24 cellular contexts compared by ENCODE assay signal in the genomic region with DNA sequence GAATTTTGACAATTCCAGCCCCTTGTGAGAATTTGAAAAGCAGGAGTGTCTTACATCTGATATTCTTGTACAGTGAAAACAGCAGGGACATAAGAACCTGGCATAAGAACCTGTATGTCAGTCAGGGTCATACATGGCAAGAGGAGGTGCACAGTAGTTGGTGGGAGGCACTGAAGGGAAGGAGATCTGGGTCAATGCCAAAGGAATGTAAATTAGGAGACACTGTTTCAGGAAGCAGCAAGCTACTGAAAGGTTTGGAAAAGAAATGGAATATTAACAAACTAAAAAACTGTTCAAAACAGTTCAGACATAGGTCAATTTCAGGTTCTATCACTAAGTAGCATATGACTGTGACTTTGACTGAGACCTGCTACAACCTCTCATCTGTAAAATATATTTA. TPM values are rescaled to one million over a fixed set of nuclear protein-coding genes. Genes with fewer than 3 reads are reported as not detected.
DNase-seq lines count a peak whose midpoint lies in the region; ATAC-seq, FAIRE-seq and TF ChIP-seq lines count a peak whose summit lies in the region.
"Had no signal": no experiment of that assay in that cellular context is flagged by ENCODE, and none has a peak within 500 bp of the region (broad histone marks: within the 10 kb centered on the region; RNA-seq: fewer than 3 reads in every experiment).

No MANE protein-coding gene starts in this region.

- no peaks in the 10 kb centered on the region for H3K79me2 ChIP-seq in Karpas-422 (ENCODE audit: low read length)

- H2AFZ ChIP-seq in Karpas-422 (ENCODE audit: low read length), result no peak overlapping the region
- no peak overlapping the region for H2AFZ ChIP-seq in mesenchymal stem cell (ENCODE audit: low read depth, low read length)
- H2AFZ ChIP-seq: GM23248 had no signal

- no peak overlapping the region for H3K9ac ChIP-seq in Karpas-422 (ENCODE audit: low read length)
- H3K9ac ChIP-seq in mesenchymal stem cell (ENCODE audit: low read length), result no peak overlapping the region
- H3K9ac ChIP-seq: BLaER1, GM23248 had no signal

- no peaks in the 10 kb centered on the region for H4K20me1 ChIP-seq in Karpas-422 (ENCODE audit: insufficient read depth, low read depth, low read length)
- H4K20me1 ChIP-seq: BLaER1 had no signal

- H3K27me3 ChIP-seq in Karpas-422 (ENCODE audit: low read length), result no peaks in the 10 kb centered on the region
- no peaks in the 10 kb centered on the region for H3K27me3 ChIP-seq in bronchial epithelial cell (ENCODE audit: control insufficient read depth, insufficient read depth, low read length)
- H3K27me3 ChIP-seq in mesenchymal stem cell (ENCODE audit: control insufficient read depth in 1 of 2, insufficient read depth in 1 of 2, low read length in 2 of 2), result no peaks in the 10 kb centered on the region
- no peaks in the 10 kb centered on the region for H3K27me3 ChIP-seq in tibial artery
- H3K27me3 ChIP-seq: BLaER1, cardiac muscle cell, heart left ventricle, suprapubic skin had no signal

- H3K4ac ChIP-seq in mesenchymal stem cell (ENCODE audit: low read depth in 1 of 2, low read length in 2 of 2), result no peak overlapping the region

- H3K14ac ChIP-seq in mesenchymal stem cell (ENCODE audit: low read length in 2 of 2), result no peak overlapping the region

- no peak overlapping the region for H3K18ac ChIP-seq in mesenchymal stem cell (ENCODE audit: low read depth in 1 of 2, low read length in 2 of 2)

- no peak for TF ChIP-seq CTCF in bronchial epithelial cell (IDR thresholded peaks at IDR 0.05; ENCODE audit: insufficient read depth, low read length, severe bottlenecking)
- no peak for TF ChIP-seq CTCF in tibial artery (IDR thresholded peaks at IDR 0.05)

- ATAC-seq in GM19455 (IDR thresholded peaks at IDR 0.05; ENCODE audit: unreplicated experiment), result no peak
- ATAC-seq in HG02759 (IDR thresholded peaks at IDR 0.05; ENCODE audit: unreplicated experiment), result no peak
- ATAC-seq: activated CD4-positive, alpha-beta T cell treated with anti-CD3 and anti-CD28 coated beads for 36 hours; activated CD8-positive, alpha-beta T cell treated with anti-CD3 and anti-CD28 coated beads, Interleukin-2, amount 10 ng/mL, durations not matched to agents 7 days and 5 days; activated naive CD4-positive, alpha-beta T cell treated with anti-CD3 and anti-CD28 coated beads, Interleukin-2, amount 50 U/mL, for 72 hours had no signal

- no peak overlapping the region for H3K4me3 ChIP-seq in Karpas-422 (ENCODE audit: low read length)
- no peak overlapping the region for H3K4me3 ChIP-seq in bronchial epithelial cell (ENCODE audit: low read depth, low read length)
- no peak overlapping the region for H3K4me3 ChIP-seq in mesenchymal stem cell (ENCODE audit: insufficient read depth in 1 of 2, low read depth in 1 of 2, low read length in 2 of 2)
- no peak overlapping the region for H3K4me3 ChIP-seq in tibial artery
- H3K4me3 ChIP-seq: BLaER1, cardiac muscle cell, GM23248, heart left ventricle, suprapubic skin had no signal

- no peak overlapping the region for H2BK15ac ChIP-seq in mesenchymal stem cell (ENCODE audit: low read depth, poor library complexity, severe bottlenecking)

- H2BK12ac ChIP-seq in mesenchymal stem cell (ENCODE audit: low read length in 2 of 2), result no peak overlapping the region

- H3K23ac ChIP-seq in mesenchymal stem cell (ENCODE audit: low read length in 2 of 2), result no peak overlapping the region

- no peak overlapping the region for H2BK5ac ChIP-seq in mesenchymal stem cell (ENCODE audit: low read depth, low read length, poor library complexity, severe bottlenecking)

- no peaks in the 10 kb centered on the region for H3K9me2 ChIP-seq in Karpas-422 (replicated peaks; ENCODE audit: insufficient read depth, low read length)

- peak; percentile 32 for FAIRE-seq in bronchial epithelial cell (lab: Jason Lieb, UNC)
- FAIRE-seq: GM18507 had no signal

- H3K36me3 ChIP-seq in Karpas-422 (ENCODE audit: insufficient read depth, low read length) (no peaks in the 10 kb centered on the region), bronchial epithelial cell (ENCODE audit: control insufficient read depth, insufficient read depth, low read length) (no peaks in the 10 kb centered on the region), mesenchymal stem cell (ENCODE audit: control insufficient read depth in 1 of 2, insufficient read depth in 2 of 2, low read depth in 1 of 2, low read length in 2 of 2) (no peaks in the 10 kb centered on the region), tibial artery (no peaks in the 10 kb centered on the region)
- H3K36me3 ChIP-seq: BLaER1, cardiac muscle cell, heart left ventricle, suprapubic skin had no signal

- peak; percentile 4 for DNase-seq in Daoy (ENCODE audit: low read depth)
- peak; percentile 23 for DNase-seq in Karpas-422
- DNase-seq in bronchial epithelial cell (ENCODE audit: low read depth), result no peak
- DNase-seq in mesenchymal stem cell, result no peak
- no peak for DNase-seq in HuH-7.5 (ENCODE audit: low spot score)
- no peak for DNase-seq in tibial artery
- DNase-seq: activated CD4-positive, alpha-beta T cell treated with anti-CD3 and anti-CD28 coated beads for 36 hours; activated CD8-positive, alpha-beta T cell treated with anti-CD3 and anti-CD28 coated beads, Interleukin-2, amount 10 ng/mL, durations not matched to agents 7 days and 5 days; cortex of kidney; DMS79 treated with DMSO at 0.1 percent for 48 hours; heart left ventricle; NCI-H1105 treated with DMSO at 0.1 percent for 48 hours; NCI-H2081 treated with DMSO at 0.1 percent for 48 hours; NCI-H774; posterior cingulate gyrus; stimulated activated naive CD4-positive, alpha-beta T cell had no signal

- no peak overlapping the region for H3K27ac ChIP-seq in Karpas-422 (ENCODE audit: low read length)
- H3K27ac ChIP-seq in mesenchymal stem cell (ENCODE audit: low read length, poor library complexity, severe bottlenecking), result peak overlapping the region; percentile 58
- no peak overlapping the region for H3K27ac ChIP-seq in tibial artery
- H3K27ac ChIP-seq: BLaER1, cardiac muscle cell, GM23248, suprapubic skin had no signal

- H4K91ac ChIP-seq in mesenchymal stem cell (ENCODE audit: low read length), result no peak overlapping the region

- H3K9me3 ChIP-seq in Karpas-422 (ENCODE audit: low read length) (no peaks in the 10 kb centered on the region), mesenchymal stem cell (ENCODE audit: control insufficient read depth, low read length) (no peaks in the 10 kb centered on the region), tibial artery (no peaks in the 10 kb centered on the region)
- H3K9me3 ChIP-seq: BLaER1, heart left ventricle, suprapubic skin had no signal

- no peaks in the 10 kb centered on the region for H3K79me1 ChIP-seq in mesenchymal stem cell (replicated peaks; ENCODE audit: low read length, poor library complexity, severe bottlenecking)

- no peak overlapping the region for H3K4me2 ChIP-seq in Karpas-422 (ENCODE audit: low read depth, low read length, poor library complexity, severe bottlenecking)
- no peak overlapping the region for H3K4me2 ChIP-seq in mesenchymal stem cell (ENCODE audit: low read length, poor library complexity, severe bottlenecking)
- H3K4me2 ChIP-seq: BLaER1 had no signal

- intact Hi-C loops in tibial artery (cut with DNase I; ENCODE audit: low total_unique reads), result no loop called here

- H2AK5ac ChIP-seq in mesenchymal stem cell (ENCODE audit: low read length, severe bottlenecking), result no peak overlapping the region

- no peaks in the 10 kb centered on the region for H3K4me1 ChIP-seq in Karpas-422 (ENCODE audit: low read length)
- H3K4me1 ChIP-seq in mesenchymal stem cell (ENCODE audit: control insufficient read depth, insufficient read depth, low read depth, low read length), result peaks cover 7% of the 10 kb centered on the region
- H3K4me1 ChIP-seq in tibial artery, result peaks cover 0 to 4% (median 0%) of the 10 kb centered on the region in 4 donors
- H3K4me1 ChIP-seq: BLaER1 had no signal

- no peak overlapping the region for H2BK120ac ChIP-seq in mesenchymal stem cell (ENCODE audit: low read depth, low read length)

- H4K8ac ChIP-seq in mesenchymal stem cell (ENCODE audit: low read length), result no peak overlapping the region

RNA-seq across cellular contexts. Expression of a gene that starts 25.0 kb away (rescaled TPM):
- total RNA-seq in Daoy (2014; rRNA removed; shearing (Covaris generic)), result 2.3 and 11.0 TPM in 2 replicates
- not detected in 2 replicates for total RNA-seq in Karpas-422 (2014; rRNA removed; shearing (Covaris generic); ENCODE audit: low replicate concordance)
- not detected in 2 replicates for total RNA-seq in bronchial epithelial cell
- polyA plus RNA-seq in mesenchymal stem cell (2013, experiment 1 of 2), result 14.7 TPM
- 14.8 TPM for polyA plus RNA-seq in mesenchymal stem cell (2013, experiment 2 of 2)
- total RNA-seq: activated CD4-positive, alpha-beta T cell treated with anti-CD3 and anti-CD28 coated beads for 36 hours; activated CD8-positive, alpha-beta T cell treated with anti-CD3 and anti-CD28 coated beads, Interleukin-2, amount 10 ng/mL, durations not matched to agents 7 days and 5 days; activated naive CD4-positive, alpha-beta T cell treated with anti-CD3 and anti-CD28 coated beads, Interleukin-2, amount 50 U/mL, for 72 hours had no signal

RNA-seq across cellular contexts. Expression of a gene that starts 56.9 kb away (rescaled TPM):
- total RNA-seq in Daoy (2014; rRNA removed; shearing (Covaris generic)), result 9.2 and 9.7 TPM in 2 replicates
- total RNA-seq in Karpas-422 (2014; rRNA removed; shearing (Covaris generic); ENCODE audit: low replicate concordance), result 17.6 and 20.8 TPM in 2 replicates
- 12.4 and 22.3 TPM in 2 replicates for total RNA-seq in bronchial epithelial cell
- polyA plus RNA-seq in mesenchymal stem cell (2013, experiment 1 of 2), result 32.4 TPM
- polyA plus RNA-seq in mesenchymal stem cell (2013, experiment 2 of 2), result 32.9 TPM

Comparison
In these comparisons a context has a peak if more than half of its experiments do, and no peak if none do; other contexts are left out.
1. DNase-seq: peak in Daoy (single experiment) and Karpas-422 (single experiment); none in bronchial epithelial cell (single experiment), mesenchymal stem cell (single experiment), HuH-7.5 (single experiment) and tibial artery (0 of 2).